10 cellular contexts compared by ENCODE assay signal in genomic region chr17:46768896-46769295, GRCh38. TPM values are rescaled to one million over a fixed set of nuclear protein-coding genes. Genes with fewer than 3 reads are reported as not detected.
A peak's percentile ranks its signal among the peaks of the same experiment; 100 is the strongest.
DNase-seq lines count a peak whose midpoint lies in the region; ATAC-seq, FAIRE-seq and TF ChIP-seq lines count a peak whose summit lies in the region.
"Not testable (repeated sequence)": the region's sequence is repeated elsewhere in the genome, so short reads cannot be mapped to it uniquely, and the experiment has no call there.
"Had no signal": no experiment of that assay in that cellular context is flagged by ENCODE, and none has a peak within 500 bp of the region (broad histone marks: within the 10 kb centered on the region; RNA-seq: fewer than 3 reads in every experiment).

No MANE protein-coding gene starts in this region.

- not testable (repeated sequence) for ATAC-seq in central memory CD8-positive, alpha-beta T cell (replicated peaks; ENCODE audit: extremely low read depth, poor library complexity, severe bottlenecking); stimulated activated effector memory CD8-positive, alpha-beta T cell treated with anti-CD3 and anti-CD28 coated beads, Interleukin-12 subunit alpha, Interleukin-12 subunit beta, amount 100 ng/mL, for 72 hours

- intact Hi-C loops in Calu3 (cut with micrococcal nuclease; ENCODE audit: unreplicated experiment) = not testable (repeated sequence)

- CTCF ChIA-PET in Calu3 (lab: Charles Lee) = not testable (repeated sequence)

- DNase-seq in Calu3; HTR-8/SVneo (ENCODE audit: insufficient read length, low spot score); central memory CD8-positive, alpha-beta T cell (ENCODE audit: low spot score in 2 of 2); stimulated activated effector memory CD8-positive, alpha-beta T cell treated with anti-CD3 and anti-CD28 coated beads, Interleukin-12 subunit alpha, Interleukin-12 subunit beta, amount 100 ng/mL, for 72 hours (ENCODE audit: low spot score in 2 of 2): not testable (repeated sequence)
- DNase-seq in mesenteric fat pad (ENCODE audit: low spot score) (peak; percentile 49), osteocyte (ENCODE audit: extremely low spot score, unreplicated experiment) (peak; percentile 56)

- H3K36me3 Mint-ChIP-seq in Calu3 (ENCODE audit: insufficient read depth, unreplicated experiment) = peaks cover 34% of the 10 kb centered on the region
- H3K36me3 Mint-ChIP-seq in central memory CD8-positive, alpha-beta T cell (ENCODE audit: insufficient read depth); nephron (ENCODE audit: low read depth); osteocyte (ENCODE audit: unreplicated experiment); stimulated activated effector memory CD8-positive, alpha-beta T cell treated with anti-CD3 and anti-CD28 coated beads, Interleukin-12 subunit alpha, Interleukin-12 subunit beta, amount 100 ng/mL, for 72 hours: not testable (repeated sequence)

- H3K9me3 Mint-ChIP-seq in Calu3 (ENCODE audit: low read depth, unreplicated experiment); central memory CD8-positive, alpha-beta T cell; nephron; osteocyte (ENCODE audit: unreplicated experiment); stimulated activated effector memory CD8-positive, alpha-beta T cell treated with anti-CD3 and anti-CD28 coated beads, Interleukin-12 subunit alpha, Interleukin-12 subunit beta, amount 100 ng/mL, for 72 hours: not testable (repeated sequence)

- TF ChIP-seq CTCF in Calu3 (IDR thresholded peaks at IDR 0.05; ENCODE audit: unreplicated experiment); nephron (IDR thresholded peaks at IDR 0.05; ENCODE audit: unreplicated experiment in 3 of 3); osteocyte (IDR thresholded peaks at IDR 0.05): not testable (repeated sequence)

- not testable (repeated sequence) for H3K27me3 Mint-ChIP-seq in Calu3 (ENCODE audit: unreplicated experiment); nephron (ENCODE audit: low read depth); osteocyte (ENCODE audit: unreplicated experiment)
- H3K27me3 Mint-ChIP-seq in central memory CD8-positive, alpha-beta T cell = peaks cover 17% of the 10 kb centered on the region

- not testable (repeated sequence) for H3K27ac Mint-ChIP-seq in Calu3 (ENCODE audit: unreplicated experiment); central memory CD8-positive, alpha-beta T cell (ENCODE audit: low read depth); nephron; osteocyte (ENCODE audit: unreplicated experiment); stimulated activated effector memory CD8-positive, alpha-beta T cell treated with anti-CD3 and anti-CD28 coated beads, Interleukin-12 subunit alpha, Interleukin-12 subunit beta, amount 100 ng/mL, for 72 hours

- not testable (repeated sequence) for BruUV-seq in Calu3 (replicated peaks; lab: Mats Ljungman, UMichigan)

- H3K4me3 Mint-ChIP-seq in Calu3 (ENCODE audit: low read depth, unreplicated experiment) (peak overlapping the region; percentile 14), nephron (peak overlapping the region in 2 of 3 experiments; percentile 59 to 65)
- H3K4me3 Mint-ChIP-seq in central memory CD8-positive, alpha-beta T cell = peak overlapping the region; percentile 16
- H3K4me3 Mint-ChIP-seq in osteocyte (ENCODE audit: unreplicated experiment) = not testable (repeated sequence)
- H3K4me3 Mint-ChIP-seq in stimulated activated effector memory CD8-positive, alpha-beta T cell treated with anti-CD3 and anti-CD28 coated beads, Interleukin-12 subunit alpha, Interleukin-12 subunit beta, amount 100 ng/mL, for 72 hours = peak overlapping the region; percentile 59

- H3K4me1 Mint-ChIP-seq in Calu3 (ENCODE audit: low read depth, unreplicated experiment); central memory CD8-positive, alpha-beta T cell; nephron: not testable (repeated sequence)
- peaks cover 25% of the 10 kb centered on the region for H3K4me1 Mint-ChIP-seq in osteocyte (ENCODE audit: unreplicated experiment)
- H3K4me1 Mint-ChIP-seq in stimulated activated effector memory CD8-positive, alpha-beta T cell treated with anti-CD3 and anti-CD28 coated beads, Interleukin-12 subunit alpha, Interleukin-12 subunit beta, amount 100 ng/mL, for 72 hours = peaks cover 17% of the 10 kb centered on the region

- peak; percentile 38 for FAIRE-seq in HTR-8/SVneo (lab: Jason Lieb, UNC)

RNA-seq across cellular contexts. Expression of gene WNT3, which starts 49.6 kb away (rescaled TPM):
- total RNA-seq in Calu3 (2022) (5.2 and 6.1 TPM in 2 replicates), mesenteric fat pad (1.9 TPM), osteocyte (2.0 and 2.4 TPM in 2 replicates)
- total RNA-seq: CD4-positive, CD25-positive, alpha-beta regulatory T cell; CD8-positive, alpha-beta memory T cell; G401 had no signal
